1 cellular context compared by ENCODE assay signal in genomic region chr7:22359156-22359697, GRCh38.
TF ChIP-seq lines count a peak whose summit lies in the region.

No MANE protein-coding gene starts in this region.

TF ChIP-seq in HepG2, 621 proteins besides CTCF, POLR2A, EP300 and RAD21 (continued from another document and continues in another):
- TF ChIP-seq ARID3A (IDR thresholded peaks at IDR 0.05; ENCODE audit: low read depth, low read length) = peak; percentile 96
- TF ChIP-seq ATF1 (CRISPR knock-in tag; IDR thresholded peaks at IDR 0.05) = peak; percentile 86
- TF ChIP-seq CHCHD3 (CRISPR knock-in tag; IDR thresholded peaks at IDR 0.05) = no peak
- no peak; the same call in 1 of the 2 replicates for TF ChIP-seq ZHX2 (IDR thresholded peaks at IDR 0.05; ENCODE audit: low read depth)
- peak; percentile 30; the same call in 1 of the 2 replicates for TF ChIP-seq ZHX2 (CRISPR knock-in tag; IDR thresholded peaks at IDR 0.05; ENCODE audit: borderline replicate concordance)
- TF ChIP-seq FOXP1 (IDR thresholded peaks at IDR 0.05) = peak; percentile 60; the same call in 1 of the 2 replicates
- peak; percentile 79 for TF ChIP-seq FOXP1 (CRISPR knock-in tag; IDR thresholded peaks at IDR 0.05)
- no peak; the same call in 1 of the 2 replicates for TF ChIP-seq FOSL1 (CRISPR knock-in tag; IDR thresholded peaks at IDR 0.05; ENCODE audit: borderline replicate concordance)
- peak; percentile 85; the same call in 1 of the 2 replicates for TF ChIP-seq ZBTB34 (CRISPR knock-in tag; IDR thresholded peaks at IDR 0.05)
- TF ChIP-seq CEBPG (CRISPR knock-in tag; IDR thresholded peaks at IDR 0.05) = peak; percentile 96
- TF ChIP-seq ZNF678 (CRISPR knock-in tag; IDR thresholded peaks at IDR 0.05) = no peak
- TF ChIP-seq XBP1 (CRISPR knock-in tag; IDR thresholded peaks at IDR 0.05) = peak; percentile 93; the same call in 1 of the 2 replicates
- peak; percentile 75; the same call in 1 of the 2 replicates for TF ChIP-seq TBX3 (IDR thresholded peaks at IDR 0.05; ENCODE audit: borderline replicate concordance)
- no peak for TF ChIP-seq ZNF512B (CRISPR knock-in tag; IDR thresholded peaks at IDR 0.05; ENCODE audit: borderline replicate concordance)
- no peak for TF ChIP-seq DR1 (CRISPR knock-in tag; IDR thresholded peaks at IDR 0.05)
- TF ChIP-seq NCOA5 (CRISPR knock-in tag; IDR thresholded peaks at IDR 0.05) = no peak
- peak; percentile 26; the same call in 1 of the 2 replicates for TF ChIP-seq ZNF543 (CRISPR knock-in tag; IDR thresholded peaks at IDR 0.05)
- 0 out of 2 replicates have a peak, but pooled peaks have one; percentile 43 for TF ChIP-seq ZNF232 (CRISPR knock-in tag; IDR thresholded peaks at IDR 0.05; ENCODE audit: borderline replicate concordance)
- no peak for TF ChIP-seq ZZZ3 (CRISPR knock-in tag; IDR thresholded peaks at IDR 0.05; ENCODE audit: borderline replicate concordance)
- TF ChIP-seq ZEB1 (IDR thresholded peaks at IDR 0.05; ENCODE audit: insufficient replicate concordance, low read depth) = peak; percentile 74
- TF ChIP-seq ZNF615 (CRISPR knock-in tag; IDR thresholded peaks at IDR 0.05; ENCODE audit: borderline replicate concordance) = peak; percentile 70; the same call in 1 of the 2 replicates
- TF ChIP-seq NR2F6 (IDR thresholded peaks at IDR 0.05) = peak; percentile 77
- peak; percentile 81 for TF ChIP-seq NR2F6 (CRISPR knock-in tag; IDR thresholded peaks at IDR 0.05)
- no peak for TF ChIP-seq ZSCAN22 (CRISPR knock-in tag; IDR thresholded peaks at IDR 0.05)
- TF ChIP-seq THRA (CRISPR knock-in tag; IDR thresholded peaks at IDR 0.05; ENCODE audit: borderline replicate concordance) = peak; percentile 46; the same call in 1 of the 2 replicates
- TF ChIP-seq IRF1 (CRISPR knock-in tag; IDR thresholded peaks at IDR 0.05; ENCODE audit: low read depth) = no peak
- TF ChIP-seq TBL1XR1 (IDR thresholded peaks at IDR 0.05; ENCODE audit: borderline replicate concordance, low read length, partially characterized antibody) = peak; percentile 71
- peak; percentile 58 for TF ChIP-seq ZSCAN5A (CRISPR knock-in tag; IDR thresholded peaks at IDR 0.05; ENCODE audit: borderline replicate concordance)
- 0 out of 2 replicates have a peak, but pooled peaks have one; percentile 10 for TF ChIP-seq ZNF670 (CRISPR knock-in tag; IDR thresholded peaks at IDR 0.05; ENCODE audit: borderline replicate concordance)
- peak; percentile 98 for TF ChIP-seq MED1 (CRISPR knock-in tag; IDR thresholded peaks at IDR 0.05)
- peak; percentile 80 for TF ChIP-seq MYC (CRISPR knock-in tag; IDR thresholded peaks at IDR 0.05; ENCODE audit: borderline replicate concordance)
- no peak for TF ChIP-seq TRIM24 (CRISPR knock-in tag; IDR thresholded peaks at IDR 0.05)
- TF ChIP-seq ZNF557 (CRISPR knock-in tag; IDR thresholded peaks at IDR 0.05) = peak; percentile 73; the same call in 1 of the 2 replicates
- no peak for TF ChIP-seq HNRNPLL (IDR thresholded peaks at IDR 0.05; ENCODE audit: low read depth, low read length, poor library complexity, severe bottlenecking)
- TF ChIP-seq JUN (CRISPR knock-in tag; IDR thresholded peaks at IDR 0.05) = 0 out of 2 replicates have a peak, but pooled peaks have one; percentile 49
- peak; percentile 90; the same call in 1 of the 2 replicates for TF ChIP-seq ZNF878 (CRISPR knock-in tag; IDR thresholded peaks at IDR 0.05)
- peak; percentile 73; the same call in 1 of the 2 replicates for TF ChIP-seq FOXK2 (IDR thresholded peaks at IDR 0.05)
- TF ChIP-seq RNF219 (CRISPR knock-in tag; IDR thresholded peaks at IDR 0.05) = peak; percentile 79; the same call in 1 of the 2 replicates
- TF ChIP-seq SETDB1 (CRISPR knock-in tag; IDR thresholded peaks at IDR 0.05; ENCODE audit: borderline replicate concordance) = no peak
- peak; percentile 41; the same call in 1 of the 2 replicates for TF ChIP-seq FOXK1 (CRISPR knock-in tag; IDR thresholded peaks at IDR 0.05; ENCODE audit: borderline replicate concordance, low read depth)
- peak; percentile 75 for TF ChIP-seq MNT (IDR thresholded peaks at IDR 0.05)
- peak; percentile 62; the same call in 1 of the 2 replicates for TF ChIP-seq ZBTB7B (CRISPR knock-in tag; IDR thresholded peaks at IDR 0.05)
